ENCODE assay signal across 22 cellular contexts in the genomic region with DNA sequence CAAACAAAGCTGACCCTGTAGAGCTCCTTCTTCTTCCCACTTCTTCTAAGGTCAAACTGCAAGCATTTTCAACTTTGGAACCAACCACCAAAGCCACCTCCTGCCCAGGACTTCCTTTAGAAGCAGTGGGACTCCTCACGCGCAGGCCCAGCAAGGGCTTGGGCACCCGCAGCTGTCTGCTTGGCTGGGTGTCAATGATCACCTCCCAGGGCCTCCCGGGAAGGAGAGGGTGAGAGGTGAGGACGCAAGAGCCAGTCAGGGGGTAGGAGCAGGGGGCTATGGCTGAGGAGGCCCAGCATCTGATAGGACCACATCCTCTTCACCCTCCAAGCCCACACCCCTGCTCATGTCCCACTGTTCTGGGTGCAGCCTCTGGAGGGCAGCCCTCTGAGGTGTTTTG. TPM values are rescaled to one million over a fixed set of nuclear protein-coding genes. Genes with fewer than 3 reads are reported as not detected.
DNase-seq lines count a peak whose midpoint lies in the region; ATAC-seq and TF ChIP-seq lines count a peak whose summit lies in the region.
"Had no signal": no experiment of that assay in that cellular context is flagged by ENCODE, and none has a peak within 500 bp of the region (broad histone marks: within the 10 kb centered on the region; RNA-seq: fewer than 3 reads in every experiment).

No MANE protein-coding gene starts in this region.

- DNase-seq in CD14-positive monocyte (ENCODE audit: low spot score) (peak; percentile 36), HCEC 1CT (no peak), NCI-H2196 treated with DMSO at 0.1 percent for 48 hours (lab: John Stamatoyannopoulos, UW; ENCODE audit: unreplicated experiment) (no peak)
- DNase-seq in activated naive CD8-positive, alpha-beta T cell treated with anti-CD3 and anti-CD28 coated beads, Interleukin-2, amount 10 ng/mL, durations not matched to agents 7 days and 5 days, result no peak
- no peak for DNase-seq in naive thymus-derived CD4-positive, alpha-beta T cell
- DNase-seq in stimulated activated CD4-positive, alpha-beta T cell treated with anti-CD3 and anti-CD28 coated beads, Interleukin-4, amount 100 ng/mL, for 24 hours, result no peak
- DNase-seq: activated CD8-positive, alpha-beta memory T cell treated with anti-CD3 and anti-CD28 coated beads for 24 hours; brain microvascular endothelial cell; cortex of kidney; foreskin keratinocyte; left colon; NCI-H1417; NCI-H526; SHP77 treated with DMSO at 0.1 percent for 48 hours; stimulated activated naive CD8-positive, alpha-beta T cell treated with anti-CD3 and anti-CD28 coated beads, Interleukin-15, amount 100 ng/mL, for 72 hours; T-helper 17 cell had no signal

- H3K36me3 Mint-ChIP-seq in CD14-positive monocyte, result peaks cover 70 to 90% of the 10 kb centered on the region in 2 donors
- H3K36me3 Mint-ChIP-seq in activated naive CD8-positive, alpha-beta T cell treated with anti-CD3 and anti-CD28 coated beads, Interleukin-2, amount 10 ng/mL, durations not matched to agents 7 days and 5 days, result peaks cover 2% of the 10 kb centered on the region
- peaks cover 0 to 18% (median 5%) of the 10 kb centered on the region in 5 donors for H3K36me3 Mint-ChIP-seq in naive thymus-derived CD4-positive, alpha-beta T cell

- H3K27me3 Mint-ChIP-seq in CD14-positive monocyte (ENCODE audit: low read depth in 3 of 3), result no peaks in the 10 kb centered on the region
- no peaks in the 10 kb centered on the region for H3K27me3 Mint-ChIP-seq in activated naive CD8-positive, alpha-beta T cell treated with anti-CD3 and anti-CD28 coated beads, Interleukin-2, amount 10 ng/mL, durations not matched to agents 7 days and 5 days
- H3K27me3 Mint-ChIP-seq in naive thymus-derived CD4-positive, alpha-beta T cell, result no peaks in the 10 kb centered on the region
- H3K27me3 Mint-ChIP-seq: activated naive CD8-positive, alpha-beta T cell; stimulated activated naive CD8-positive, alpha-beta T cell treated with anti-CD3 and anti-CD28 coated beads, Interleukin-15, amount 100 ng/mL, for 72 hours; T-helper 17 cell had no signal

- H3K4me3 ChIP-seq in naive thymus-derived CD4-positive, alpha-beta T cell (ENCODE audit: low read length), result no peak overlapping the region

- ATAC-seq in activated naive CD8-positive, alpha-beta T cell treated with anti-CD3 and anti-CD28 coated beads, Interleukin-2, amount 10 ng/mL, durations not matched to agents 7 days and 5 days (ENCODE audit: low read depth), result no peak
- no peak for ATAC-seq in naive thymus-derived CD4-positive, alpha-beta T cell
- ATAC-seq: CD8-positive, alpha-beta T cell; foreskin keratinocyte; left colon; right cardiac atrium; stimulated activated naive CD8-positive, alpha-beta T cell treated with anti-CD3 and anti-CD28 coated beads, Interleukin-15, amount 100 ng/mL, for 72 hours; T-helper 17 cell had no signal

- H3K4me1 Mint-ChIP-seq in CD14-positive monocyte, result peaks cover 35% of the 10 kb centered on the region
- peaks cover 19% of the 10 kb centered on the region for H3K4me1 Mint-ChIP-seq in activated naive CD8-positive, alpha-beta T cell treated with anti-CD3 and anti-CD28 coated beads, Interleukin-2, amount 10 ng/mL, durations not matched to agents 7 days and 5 days
- H3K4me1 Mint-ChIP-seq in naive thymus-derived CD4-positive, alpha-beta T cell, result peaks cover 0 to 67% (median 44%) of the 10 kb centered on the region in 7 donors

- CTCF ChIA-PET in naive thymus-derived CD4-positive, alpha-beta T cell (lab: Charles Lee), result interaction anchor here (1.0 to 1.1 kb wide), 2 partner anchors 37 to 62 kb away, joined by 3 to 5 read pairs; partner anchors contain the start of gene TAS1R1

- H3K4me1 ChIP-seq in naive thymus-derived CD4-positive, alpha-beta T cell (ENCODE audit: control insufficient read depth in 2 of 2, insufficient read depth in 2 of 2, low read length in 2 of 2), result peaks cover 8 to 13% of the 10 kb centered on the region in 2 donors

- intact Hi-C loops in CD14-positive monocyte (cut with micrococcal nuclease), result no loop called here
- intact Hi-C loops in naive thymus-derived CD4-positive, alpha-beta T cell (cut with micrococcal nuclease), result no loop called here

- no peaks in the 10 kb centered on the region for H3K9me3 ChIP-seq in naive thymus-derived CD4-positive, alpha-beta T cell (ENCODE audit: control insufficient read depth in 2 of 3, low read length in 3 of 3)

- peak overlapping the region in 1 of 7 donors; percentile 23 for H3K27ac Mint-ChIP-seq in CD14-positive monocyte
- peak overlapping the region; percentile 78 for H3K27ac Mint-ChIP-seq in activated naive CD8-positive, alpha-beta T cell treated with anti-CD3 and anti-CD28 coated beads, Interleukin-2, amount 10 ng/mL, durations not matched to agents 7 days and 5 days
- H3K27ac Mint-ChIP-seq in naive thymus-derived CD4-positive, alpha-beta T cell, result peak overlapping the region in 1 of 9 donors; percentile 24
- H3K27ac Mint-ChIP-seq: activated naive CD8-positive, alpha-beta T cell; activated T-helper 1 cell treated with anti-CD3 and anti-CD28 coated beads, Interleukin-12 subunit alpha, Interleukin-12 subunit beta, Interleukin-2, Interleukin-4 antibody, amounts not matched to agents 30 ng/mL and 10 ng/mL and 1 ng/mL, durations not matched to agents 14 hours and 24 hours and 36 hours; T-helper 17 cell had no signal

- H3K4me3 Mint-ChIP-seq in CD14-positive monocyte, result no peak overlapping the region
- H3K4me3 Mint-ChIP-seq in activated naive CD8-positive, alpha-beta T cell treated with anti-CD3 and anti-CD28 coated beads, Interleukin-2, amount 10 ng/mL, durations not matched to agents 7 days and 5 days, result no peak overlapping the region
- H3K4me3 Mint-ChIP-seq in naive thymus-derived CD4-positive, alpha-beta T cell, result no peak overlapping the region
- H3K4me3 Mint-ChIP-seq: activated T-helper 1 cell treated with anti-CD3 and anti-CD28 coated beads, Interleukin-12 subunit alpha, Interleukin-12 subunit beta, Interleukin-2, Interleukin-4 antibody, amounts not matched to agents 30 ng/mL and 10 ng/mL and 1 ng/mL, durations not matched to agents 14 hours and 24 hours and 36 hours; CD8-positive, alpha-beta T cell; stimulated activated naive CD8-positive, alpha-beta T cell treated with anti-CD3 and anti-CD28 coated beads, Interleukin-15, amount 100 ng/mL, for 72 hours; T-helper 17 cell had no signal

- POLR2A ChIA-PET in activated naive CD8-positive, alpha-beta T cell treated with anti-CD3 and anti-CD28 coated beads, Interleukin-2, amount 10 ng/mL, durations not matched to agents 7 days and 5 days (lab: Charles Lee), result interaction anchor here (1.1 to 2.2 kb wide), 2 partner anchors 11 to 12 kb away, joined by 4 to 8 read pairs; partner anchors contain the start of gene ZBTB48
- POLR2A ChIA-PET in naive thymus-derived CD4-positive, alpha-beta T cell (lab: Charles Lee), result interaction anchor here (0.7 to 1.9 kb wide), 3 partner anchors 8 to 12 kb away, joined by 3 to 10 read pairs (median 4); partner anchors contain the start of genes KLHL21 and ZBTB48

- TF ChIP-seq CTCF in CD14-positive monocyte (IDR thresholded peaks at IDR 0.05), result no peak

- H3K27ac ChIP-seq in naive thymus-derived CD4-positive, alpha-beta T cell (ENCODE audit: low read depth, low read length), result peak overlapping the region; percentile 2
- H3K27ac ChIP-seq: brain microvascular endothelial cell, foreskin keratinocyte had no signal

- no peaks in the 10 kb centered on the region for H3K27me3 ChIP-seq in naive thymus-derived CD4-positive, alpha-beta T cell (ENCODE audit: control insufficient read depth in 2 of 2, insufficient read depth in 2 of 2, low read length in 2 of 2)
- H3K27me3 ChIP-seq: brain microvascular endothelial cell, foreskin keratinocyte had no signal

- peaks cover 0 to 89% (median 5%) of the 10 kb centered on the region in 3 experiments for H3K36me3 ChIP-seq in naive thymus-derived CD4-positive, alpha-beta T cell (ENCODE audit: control insufficient read depth in 2 of 3, insufficient read depth in 3 of 3, low read length in 3 of 3)

- H3K9me3 Mint-ChIP-seq in CD14-positive monocyte, result no peaks in the 10 kb centered on the region
- H3K9me3 Mint-ChIP-seq in activated naive CD8-positive, alpha-beta T cell treated with anti-CD3 and anti-CD28 coated beads, Interleukin-2, amount 10 ng/mL, durations not matched to agents 7 days and 5 days, result no peaks in the 10 kb centered on the region
- H3K9me3 Mint-ChIP-seq in naive thymus-derived CD4-positive, alpha-beta T cell, result no peaks in the 10 kb centered on the region
- H3K9me3 Mint-ChIP-seq: activated T-helper 1 cell treated with anti-CD3 and anti-CD28 coated beads, Interleukin-12 subunit alpha, Interleukin-12 subunit beta, Interleukin-2, Interleukin-4 antibody, amounts not matched to agents 30 ng/mL and 10 ng/mL and 1 ng/mL, durations not matched to agents 14 hours and 24 hours and 36 hours; CD8-positive, alpha-beta T cell; stimulated activated naive CD8-positive, alpha-beta T cell treated with anti-CD3 and anti-CD28 coated beads, Interleukin-15, amount 100 ng/mL, for 72 hours had no signal

RNA-seq across cellular contexts. Expression of gene KLHL21, which starts 10.2 kb away (rescaled TPM):
- 1 to 10 TPM; 5.9 to 7.3 TPM for polyA plus RNA-seq in CD14-positive monocyte
- total RNA-seq in activated naive CD8-positive, alpha-beta T cell treated with anti-CD3 and anti-CD28 coated beads, Interleukin-2, amount 10 ng/mL, durations not matched to agents 7 days and 5 days, result 10 to 100 TPM; 39.0 to 42.0 TPM
- total RNA-seq in naive thymus-derived CD4-positive, alpha-beta T cell, result 10 to 100 TPM; 25.2 to 58.1 (median 33.0) TPM
- 10 to 100 TPM; 17.2 to 31.1 TPM for polyA plus RNA-seq in naive thymus-derived CD4-positive, alpha-beta T cell

RNA-seq across cellular contexts. Expression of gene ZBTB48, which starts 12.6 kb away (rescaled TPM):
- 10 to 100 TPM; 13.2 to 23.0 TPM for polyA plus RNA-seq in CD14-positive monocyte
- 10 to 100 TPM; 42.7 to 52.9 TPM for total RNA-seq in activated naive CD8-positive, alpha-beta T cell treated with anti-CD3 and anti-CD28 coated beads, Interleukin-2, amount 10 ng/mL, durations not matched to agents 7 days and 5 days
- 10 to 100 TPM; 39.1 to 70.4 (median 62.2) TPM for total RNA-seq in naive thymus-derived CD4-positive, alpha-beta T cell
- polyA plus RNA-seq in naive thymus-derived CD4-positive, alpha-beta T cell, result 10 to 100 TPM; 18.5 to 27.9 TPM

RNA-seq across cellular contexts. Expression of gene PHF13, which starts 21.1 kb away (rescaled TPM):
- 1 to 10 TPM; 1.0 to 1.7 TPM for polyA plus RNA-seq in CD14-positive monocyte
- total RNA-seq in activated naive CD8-positive, alpha-beta T cell treated with anti-CD3 and anti-CD28 coated beads, Interleukin-2, amount 10 ng/mL, durations not matched to agents 7 days and 5 days, result 10 to 100 TPM; 12.1 TPM
- 10 to 100 TPM in 3 of 5 experiments, 1 to 10 TPM in 2; 7.7 to 14.3 (median 12.2) TPM for total RNA-seq in naive thymus-derived CD4-positive, alpha-beta T cell
- polyA plus RNA-seq in naive thymus-derived CD4-positive, alpha-beta T cell, result 1 to 10 TPM; 4.4 to 6.3 TPM

RNA-seq across cellular contexts. Expression of gene THAP3, which starts 32.2 kb away (rescaled TPM):
- polyA plus RNA-seq in CD14-positive monocyte, result 10 to 100 TPM; 10.3 to 12.8 TPM
- 10 to 100 TPM; 21.5 to 25.4 TPM for total RNA-seq in activated naive CD8-positive, alpha-beta T cell treated with anti-CD3 and anti-CD28 coated beads, Interleukin-2, amount 10 ng/mL, durations not matched to agents 7 days and 5 days
- 10 to 100 TPM; 14.1 to 30.5 (median 20.3) TPM for total RNA-seq in naive thymus-derived CD4-positive, alpha-beta T cell
- 10 to 100 TPM; 18.7 to 31.8 TPM for polyA plus RNA-seq in naive thymus-derived CD4-positive, alpha-beta T cell

RNA-seq across cellular contexts. Expression of gene TAS1R1, which starts 37.3 kb away (rescaled TPM):
- polyA plus RNA-seq in CD14-positive monocyte, result not detected
- not detected for total RNA-seq in activated naive CD8-positive, alpha-beta T cell treated with anti-CD3 and anti-CD28 coated beads, Interleukin-2, amount 10 ng/mL, durations not matched to agents 7 days and 5 days
- not detected for total RNA-seq in naive thymus-derived CD4-positive, alpha-beta T cell
- not detected for polyA plus RNA-seq in naive thymus-derived CD4-positive, alpha-beta T cell
- total RNA-seq: activated T-helper 1 cell treated with anti-CD3 and anti-CD28 coated beads, Interleukin-12 subunit alpha, Interleukin-12 subunit beta, Interleukin-2, Interleukin-4 antibody, amounts not matched to agents 30 ng/mL and 10 ng/mL and 1 ng/mL, durations not matched to agents 14 hours and 24 hours and 36 hours; CD8-positive, alpha-beta T cell; Daoy; foreskin keratinocyte; right cardiac atrium; T-helper 17 cell; urinary bladder had no signal
- polyA plus RNA-seq: foreskin keratinocyte, right cardiac atrium had no signal
